Comparison of ENCODE assay signal across 10 cellular contexts in genomic region chr4:38489924-38490639, GRCh38.
DNase-seq lines count a peak whose midpoint lies in the region; ATAC-seq, FAIRE-seq and TF ChIP-seq lines count a peak whose summit lies in the region.
"Had no signal": no experiment of that assay in that cellular context is flagged by ENCODE, and none has a peak within 500 bp of the region (broad histone marks: within the 10 kb centered on the region; RNA-seq: fewer than 3 reads in every experiment).

No MANE protein-coding gene starts in this region.

- FAIRE-seq in astrocyte (lab: Jason Lieb, UNC) = no peak
- FAIRE-seq: A204.1, frontal cortex had no signal

- no peaks in the 10 kb centered on the region; a peak in 1 of 4 replicates for H3K4me1 ChIP-seq in SK-N-SH (ENCODE audit: control insufficient read depth in 1 of 2, insufficient read depth in 2 of 2, low read depth in 1 of 2, low read length in 1 of 2)
- peaks cover 4% of the 10 kb centered on the region for H3K4me1 ChIP-seq in astrocyte (ENCODE audit: insufficient read depth, low read length)

- H3K27me3 ChIP-seq in SK-N-SH (ENCODE audit: insufficient read depth) (no peaks in the 10 kb centered on the region; the same call in 1 of the 2 replicates), astrocyte (ENCODE audit: insufficient read depth, low read length) (no peaks in the 10 kb centered on the region)

- H3K27ac Mint-ChIP-seq in astrocyte (ENCODE audit: unreplicated experiment) = peak overlapping the region; percentile 97

- no peaks in the 10 kb centered on the region for H3K27me3 Mint-ChIP-seq in astrocyte (ENCODE audit: low read depth, unreplicated experiment)

- ATAC-seq in SK-N-SH treated with all-trans-retinoic acid at 6 μM for 48 hours = no peak

- H3K9me3 Mint-ChIP-seq in astrocyte (ENCODE audit: unreplicated experiment) = no peaks in the 10 kb centered on the region

- H3K27ac ChIP-seq in SK-N-SH (ENCODE audit: low read depth in 2 of 2, low read length in 1 of 2) (no peak overlapping the region), astrocyte (ENCODE audit: low read depth, low read length) (no peak overlapping the region)

- H3K4me2 ChIP-seq in SK-N-SH (0 out of 2 replicates have a peak overlapping the region, but pooled peaks have one; percentile 13), astrocyte (ENCODE audit: low read length) (peak overlapping the region; percentile 57)

- no peak for TF ChIP-seq RAD21 in SK-N-SH (IDR thresholded peaks at IDR 0.05; ENCODE audit: low read length)

- H3K9ac ChIP-seq in SK-N-SH (no peak overlapping the region), astrocyte (ENCODE audit: low read length) (peak overlapping the region; percentile 42)

- DNase-seq in SK-N-SH = no peak
- DNase-seq in astrocyte (ENCODE audit: low read depth) = peak; percentile 33
- DNase-seq in iPS-NIHi11 (ENCODE audit: low spot score) = peak; percentile 14
- DNase-seq in stimulated activated CD4-positive, alpha-beta T cell treated with anti-CD3 and anti-CD28 coated beads, Interleukin-4, amount 100 ng/mL, for 4 hours = peak; percentile 13 to 23
- DNase-seq in DMS153 treated with DMSO at 0.1 percent for 48 hours (lab: John Stamatoyannopoulos, UW; ENCODE audit: unreplicated experiment) = no peak
- DNase-seq in NOMO-1 (lab: John Stamatoyannopoulos, UW; ENCODE audit: unreplicated experiment in 2 of 2) = no peak
- DNase-seq in GM19240 (ENCODE audit: insufficient read length, low spot score) = no peak

- H2AFZ ChIP-seq in SK-N-SH (ENCODE audit: low read depth) = no peak overlapping the region
- H2AFZ ChIP-seq in astrocyte (ENCODE audit: low read depth, low read length) = peak overlapping the region; percentile 67

- TF ChIP-seq EP300 in SK-N-SH (IDR thresholded peaks at IDR 0.05; ENCODE audit: borderline replicate concordance in 1 of 2, low read depth in 1 of 2, low read length in 1 of 2) = no peak

- H4K20me1 ChIP-seq in SK-N-SH (ENCODE audit: insufficient read depth) (no peaks in the 10 kb centered on the region), astrocyte (ENCODE audit: insufficient read depth, low read length) (no peaks in the 10 kb centered on the region)

- TF ChIP-seq CTCF in SK-N-SH (IDR thresholded peaks at IDR 0.05) = no peak
- TF ChIP-seq CTCF in astrocyte (IDR thresholded peaks at IDR 0.05; ENCODE audit: insufficient read depth, low read depth, low read length) = no peak

- H3K9me3 ChIP-seq in SK-N-SH (no peaks in the 10 kb centered on the region), astrocyte (ENCODE audit: insufficient read depth, low read depth, low read length) (no peaks in the 10 kb centered on the region)

- 36% methylated on average over 7 of the region's 7 CpGs for whole genome bisulfite sequencing in SK-N-SH (ENCODE audit: low lambda C conversion rate)

- H3K4me3 ChIP-seq in SK-N-SH (ENCODE audit: low read depth in 2 of 2, low read length in 1 of 2) (no peak overlapping the region), astrocyte (ENCODE audit: insufficient read depth, low read depth, low read length) (no peak overlapping the region)

- H3K79me2 ChIP-seq in SK-N-SH (ENCODE audit: insufficient read depth) = no peaks in the 10 kb centered on the region
- H3K79me2 ChIP-seq in astrocyte (ENCODE audit: insufficient read depth, low read length) = no peaks in the 10 kb centered on the region

- CTCF ChIA-PET in SK-N-SH (lab: Yijun Ruan, JAX) = no interaction called here

- peaks cover 18% of the 10 kb centered on the region for H3K4me1 Mint-ChIP-seq in astrocyte (ENCODE audit: low read depth, unreplicated experiment)

- H3K36me3 ChIP-seq in SK-N-SH (replicated peaks in 1 of 2; ENCODE audit: control insufficient read depth in 1 of 2, insufficient read depth in 2 of 2, low read length in 1 of 2) = no peaks in the 10 kb centered on the region
- no peaks in the 10 kb centered on the region for H3K36me3 ChIP-seq in astrocyte (ENCODE audit: insufficient read depth, low read length)

- POLR2A ChIA-PET in SK-N-SH (lab: Yijun Ruan, JAX) = no interaction called here

- H3K4me3 Mint-ChIP-seq in astrocyte (ENCODE audit: unreplicated experiment) = no peak overlapping the region

- H3F3A ChIP-seq in SK-N-SH (replicated peaks; ENCODE audit: insufficient read depth) = no peaks in the 10 kb centered on the region

- no peaks in the 10 kb centered on the region for H3K36me3 Mint-ChIP-seq in astrocyte (ENCODE audit: low read depth, unreplicated experiment)

- no peaks in the 10 kb centered on the region for H3K9me2 ChIP-seq in SK-N-SH

TF ChIP-seq in SK-N-SH, 30 proteins besides CTCF, POLR2A, EP300 and RAD21:
- TF ChIP-seq GABPA (IDR thresholded peaks at IDR 0.05; ENCODE audit: low read depth) = no peak
- TF ChIP-seq ZBTB33 (IDR thresholded peaks at IDR 0.05; ENCODE audit: borderline replicate concordance, low read depth) = no peak
- no peak for TF ChIP-seq MAX (IDR thresholded peaks at IDR 0.05; ENCODE audit: low read depth)

TF ChIP-seq in SK-N-SH treated with all-trans-retinoic acid at 6 μM for 48 hours, 23 proteins besides CTCF, POLR2A, EP300 and RAD21 (continues in another document):
- no peak for TF ChIP-seq ISL1 (CRISPR knock-in tag; IDR thresholded peaks at IDR 0.05)
- TF ChIP-seq ESRRG (CRISPR knock-in tag; IDR thresholded peaks at IDR 0.05) = no peak
- TF ChIP-seq ZC3H10 (CRISPR knock-in tag; IDR thresholded peaks at IDR 0.05) = no peak
- TF ChIP-seq TSHZ2 (CRISPR knock-in tag; IDR thresholded peaks at IDR 0.05) = no peak
- no peak for TF ChIP-seq ZNF70 (CRISPR knock-in tag; IDR thresholded peaks at IDR 0.05)
- no peak for TF ChIP-seq PPARA (CRISPR knock-in tag; IDR thresholded peaks at IDR 0.05; ENCODE audit: borderline replicate concordance)
- TF ChIP-seq TOX (CRISPR knock-in tag; IDR thresholded peaks at IDR 0.05; ENCODE audit: borderline replicate concordance) = no peak
- no peak for TF ChIP-seq PATZ1 (CRISPR knock-in tag; IDR thresholded peaks at IDR 0.05; ENCODE audit: borderline replicate concordance)
- no peak for TF ChIP-seq ZNF565 (CRISPR knock-in tag; conservative IDR thresholded peaks at IDR 0.05; ENCODE audit: low read depth)
- TF ChIP-seq CSRNP3 (CRISPR knock-in tag; IDR thresholded peaks at IDR 0.05) = no peak
- no peak for TF ChIP-seq CSDC2 (CRISPR knock-in tag; IDR thresholded peaks at IDR 0.05)

Comparison
In these comparisons a context has a peak if more than half of its experiments do, and no peak if none do; other contexts are left out.
1. DNase-seq: peak in astrocyte (single experiment), iPS-NIHi11 (single experiment) and stimulated activated CD4-positive, alpha-beta T cell treated with anti-CD3 and anti-CD28 coated beads, Interleukin-4, amount 100 ng/mL, for 4 hours (2 of 2); none in SK-N-SH (single experiment), DMS153 treated with DMSO at 0.1 percent for 48 hours (single experiment), NOMO-1 (0 of 2) and GM19240 (single experiment).